In the genomic region with DNA sequence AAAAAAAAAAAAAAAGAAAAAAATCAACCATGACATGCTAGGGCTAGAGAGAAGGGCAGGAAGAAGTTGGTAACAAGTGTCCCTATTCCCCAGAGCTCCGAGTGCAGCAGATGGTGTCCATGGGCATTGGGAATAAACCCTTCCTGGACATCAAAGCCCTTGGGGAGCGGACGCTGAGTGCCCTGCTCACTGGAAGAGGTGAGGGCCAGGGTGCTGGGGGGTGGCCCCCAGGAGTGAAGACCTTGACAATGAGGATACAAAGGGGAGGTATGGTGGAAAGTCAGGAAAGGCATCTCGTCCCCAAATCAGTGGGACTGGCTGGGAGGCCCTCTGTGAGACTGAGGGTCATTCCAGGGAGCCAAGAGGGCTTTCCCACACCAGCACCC, we compare ENCODE assay signal across 1 cellular context.
TF ChIP-seq lines count a peak whose summit lies in the region.

No MANE protein-coding gene starts in this region.

TF ChIP-seq in HepG2, 621 proteins besides CTCF, POLR2A, EP300 and RAD21:
- TF ChIP-seq ARID2 (CRISPR knock-in tag; IDR thresholded peaks at IDR 0.05; ENCODE audit: borderline replicate concordance) (no peak), USF2 (IDR thresholded peaks at IDR 0.05; ENCODE audit: low read depth, low read length) (no peak), USF2 (CRISPR knock-in tag; IDR thresholded peaks at IDR 0.05; ENCODE audit: borderline replicate concordance) (no peak), SMAD9 (CRISPR knock-in tag; IDR thresholded peaks at IDR 0.05) (no peak), TBX2 (CRISPR knock-in tag; IDR thresholded peaks at IDR 0.05; ENCODE audit: borderline replicate concordance) (no peak), CENPT (CRISPR knock-in tag; IDR thresholded peaks at IDR 0.05; ENCODE audit: low read depth) (no peak), SPEN (CRISPR knock-in tag; IDR thresholded peaks at IDR 0.05; ENCODE audit: low read depth) (no peak), GABPA (IDR thresholded peaks at IDR 0.05; ENCODE audit: low read depth, low read length) (no peak), GABPA (CRISPR knock-in tag; IDR thresholded peaks at IDR 0.05; ENCODE audit: low read depth) (no peak), NR2F2 (IDR thresholded peaks at IDR 0.05; ENCODE audit: borderline replicate concordance, low read depth) (no peak), EEA1 (CRISPR knock-in tag; IDR thresholded peaks at IDR 0.05; ENCODE audit: borderline replicate concordance) (no peak), ZNF891 (CRISPR knock-in tag; IDR thresholded peaks at IDR 0.05) (no peak), ZNF740 (CRISPR knock-in tag; IDR thresholded peaks at IDR 0.05) (no peak), MBD4 (IDR thresholded peaks at IDR 0.05; ENCODE audit: borderline replicate concordance, low read length) (no peak), TCF12 (IDR thresholded peaks at IDR 0.05) (no peak), TCF12 (CRISPR knock-in tag; IDR thresholded peaks at IDR 0.05) (no peak), ZMYM2 (CRISPR knock-in tag; IDR thresholded peaks at IDR 0.05) (no peak), STAG1 (CRISPR knock-in tag; IDR thresholded peaks at IDR 0.05) (no peak), ZNF883 (CRISPR knock-in tag; IDR thresholded peaks at IDR 0.05; ENCODE audit: not compliant biosample characterization) (no peak), SP1 (IDR thresholded peaks at IDR 0.05) (no peak), SP1 (CRISPR knock-in tag; IDR thresholded peaks at IDR 0.05) (no peak), ZFY (CRISPR knock-in tag; IDR thresholded peaks at IDR 0.05) (no peak), ZMYM3 (CRISPR knock-in tag; IDR thresholded peaks at IDR 0.05) (no peak)
